ENCODE assay signal across 2 cellular contexts in genomic region chr10:83667594-83667993, GRCh38.
"Had no signal": no experiment of that assay in that cellular context is flagged by ENCODE, and none has a peak within 500 bp of the region (broad histone marks: within the 10 kb centered on the region; RNA-seq: fewer than 3 reads in every experiment).

No MANE protein-coding gene starts in this region.

- ATAC-seq: GM23338, K562 had no signal
